In the genomic region with DNA sequence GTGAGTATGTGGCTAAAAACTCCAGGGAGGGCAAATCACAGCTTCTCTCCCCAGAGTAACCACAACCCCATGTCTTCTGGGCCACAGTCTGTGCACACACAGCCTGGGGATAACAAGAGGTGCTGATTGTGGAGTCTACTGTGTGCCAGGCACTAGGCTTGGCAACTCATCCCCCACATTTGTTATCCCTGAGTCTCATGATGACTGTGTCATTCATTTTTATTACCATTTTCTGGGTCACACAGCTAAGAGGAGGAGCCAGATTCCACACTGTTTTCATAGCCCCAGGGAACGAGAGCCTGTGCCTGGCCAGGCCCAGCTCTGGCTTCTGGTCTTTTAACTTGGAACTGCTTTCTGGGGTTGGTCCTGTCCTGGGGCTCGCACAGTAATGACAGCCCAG, we compare ENCODE assay signal across 18 cellular contexts. TPM values are rescaled to one million over a fixed set of nuclear protein-coding genes. Genes with fewer than 3 reads are reported as not detected.
DNase-seq lines count a peak whose midpoint lies in the region; ATAC-seq and TF ChIP-seq lines count a peak whose summit lies in the region.
"Had no signal": no experiment of that assay in that cellular context is flagged by ENCODE, and none has a peak within 500 bp of the region (broad histone marks: within the 10 kb centered on the region; RNA-seq: fewer than 3 reads in every experiment).

No MANE protein-coding gene starts in this region.

- H3K27ac Mint-ChIP-seq in GM23338 = no peak overlapping the region
- H3K27ac Mint-ChIP-seq in mesothelial cell of epicardium = no peak overlapping the region
- H3K27ac Mint-ChIP-seq: stimulated activated memory B cell treated with anti-CD40 and anti-IgM and Interleukin-4, amounts not matched to agents 10 μg/mL and 1 μg/mL and 100 μg/mL, for 72 hours had no signal

- H3K9me3 ChIP-seq in MG63 (no peaks in the 10 kb centered on the region), tibial nerve (no peaks in the 10 kb centered on the region)
- H3K9me3 ChIP-seq: SJSA1 had no signal

- H3K27me3 ChIP-seq in MG63 (no peaks in the 10 kb centered on the region), GM23338 (ENCODE audit: insufficient read depth) (no peaks in the 10 kb centered on the region), tibial nerve (no peaks in the 10 kb centered on the region)
- H3K27me3 ChIP-seq: dorsolateral prefrontal cortex, SJSA1 had no signal

- H3K9me2 ChIP-seq in GM23338 (ENCODE audit: insufficient read depth) = no peaks in the 10 kb centered on the region

- no peak for TF ChIP-seq CTCF in foreskin fibroblast (IDR thresholded peaks at IDR 0.05; ENCODE audit: low read depth, low read length)
- no peak for TF ChIP-seq CTCF in GM23338 (conservative IDR thresholded peaks at IDR 0.05; ENCODE audit: low read depth in 2 of 2)
- no peak for TF ChIP-seq CTCF in tibial nerve (IDR thresholded peaks at IDR 0.05)
- no peak for TF ChIP-seq CTCF in mesothelial cell of epicardium (IDR thresholded peaks at IDR 0.05; ENCODE audit: unreplicated experiment)

- no peaks in the 10 kb centered on the region for H3K4me1 ChIP-seq in GM23338 (ENCODE audit: insufficient read depth)
- no peaks in the 10 kb centered on the region for H3K4me1 ChIP-seq in tibial nerve
- H3K4me1 ChIP-seq: SJSA1 had no signal

- no peak overlapping the region for H2AFZ ChIP-seq in GM23338

- TF ChIP-seq EP300 in tibial nerve (IDR thresholded peaks at IDR 0.05) = no peak

- DNase-seq in Daoy (ENCODE audit: low read depth) (peak; percentile 44), MG63 (peak; percentile 49), foreskin fibroblast (peak; percentile 59 to 85), renal cortical epithelial cell (ENCODE audit: low read depth) (peak; percentile 81), GM23338 (ENCODE audit: low spot score) (no peak), pons (ENCODE audit: low spot score) (no peak), tibial nerve (ENCODE audit: low spot score in 2 of 2) (no peak), mesothelial cell of epicardium (ENCODE audit: low spot score in 2 of 2, unreplicated experiment in 2 of 2) (no peak)
- DNase-seq: activated CD8-positive, alpha-beta memory T cell treated with anti-CD3 and anti-CD28 coated beads, Interleukin-2, amount 50 U/mL, for 48 hours; dorsolateral prefrontal cortex; mesendoderm; NCI-H1694; posterior cingulate gyrus; stimulated activated CD4-positive, alpha-beta T cell treated with anti-CD3 and anti-CD28 coated beads, Interleukin-2, amount 100 ng/mL, for 48 hours had no signal

- H3K4me3 ChIP-seq in MG63 (no peak overlapping the region), foreskin fibroblast (ENCODE audit: low read depth in 1 of 2, low read length in 2 of 2) (no peak overlapping the region), GM23338 (no peak overlapping the region), tibial nerve (no peak overlapping the region)
- H3K4me3 ChIP-seq: dorsolateral prefrontal cortex, SJSA1 had no signal

- H3K36me3 Mint-ChIP-seq in GM23338 (ENCODE audit: low read depth) = no peaks in the 10 kb centered on the region; the same call in 2 of the 3 replicates
- no peaks in the 10 kb centered on the region for H3K36me3 Mint-ChIP-seq in mesothelial cell of epicardium
- H3K36me3 Mint-ChIP-seq: stimulated activated memory B cell treated with anti-CD40 and anti-IgM and Interleukin-4, amounts not matched to agents 10 μg/mL and 1 μg/mL and 100 μg/mL, for 72 hours had no signal

- H3K79me2 ChIP-seq in GM23338 (replicated peaks; ENCODE audit: insufficient read depth) = no peaks in the 10 kb centered on the region

- no peak overlapping the region for H3K4me2 ChIP-seq in GM23338

- H3K27ac ChIP-seq in GM23338 (ENCODE audit: low read depth) (no peak overlapping the region), tibial nerve (no peak overlapping the region)
- H3K27ac ChIP-seq: C4-2B, dorsolateral prefrontal cortex, SJSA1, VCaP had no signal

- H3K4me3 Mint-ChIP-seq in GM23338 (no peak overlapping the region), mesothelial cell of epicardium (no peak overlapping the region)
- H3K4me3 Mint-ChIP-seq: stimulated activated memory B cell treated with anti-CD40 and anti-IgM and Interleukin-4, amounts not matched to agents 10 μg/mL and 1 μg/mL and 100 μg/mL, for 72 hours had no signal

- 18 to 67% methylated on average over 1 to 2 of the region's 2 CpGs for WGBS in tibial nerve, 2 donors

- no peak for ATAC-seq in GM23338
- ATAC-seq: stimulated activated memory B cell treated with anti-CD40 and anti-IgM and Interleukin-4, amounts not matched to agents 10 μg/mL and 1 μg/mL and 100 μg/mL, for 72 hours had no signal

- no peak for TF ChIP-seq POLR2A in tibial nerve (IDR thresholded peaks at IDR 0.05)

- H3K9me3 Mint-ChIP-seq in GM23338 = no peaks in the 10 kb centered on the region
- H3K9me3 Mint-ChIP-seq in mesothelial cell of epicardium = no peaks in the 10 kb centered on the region
- H3K9me3 Mint-ChIP-seq: stimulated activated memory B cell treated with anti-CD40 and anti-IgM and Interleukin-4, amounts not matched to agents 10 μg/mL and 1 μg/mL and 100 μg/mL, for 72 hours had no signal

- no peaks in the 10 kb centered on the region for H3K36me3 ChIP-seq in MG63
- H3K36me3 ChIP-seq in GM23338 (ENCODE audit: insufficient read depth) = no peaks in the 10 kb centered on the region
- peaks cover 0 to 6% (median 0%) of the 10 kb centered on the region in 3 donors for H3K36me3 ChIP-seq in tibial nerve
- H3K36me3 ChIP-seq: SJSA1 had no signal

- H3F3A ChIP-seq in GM23338 (replicated peaks; ENCODE audit: low read depth) = no peaks in the 10 kb centered on the region

- 0 out of 2 replicates have a peak, but pooled peaks cover 3% of the 10 kb centered on the region for H4K20me1 ChIP-seq in GM23338 (replicated peaks; ENCODE audit: insufficient read depth)

- H3K4me1 Mint-ChIP-seq in GM23338 = peaks cover 6% of the 10 kb centered on the region; the same call in 2 of the 3 replicates
- peaks cover 19% of the 10 kb centered on the region for H3K4me1 Mint-ChIP-seq in mesothelial cell of epicardium
- H3K4me1 Mint-ChIP-seq: stimulated activated memory B cell treated with anti-CD40 and anti-IgM and Interleukin-4, amounts not matched to agents 10 μg/mL and 1 μg/mL and 100 μg/mL, for 72 hours had no signal

- H3K27me3 Mint-ChIP-seq in GM23338 (ENCODE audit: insufficient read depth, low read depth, poor library complexity) = no peaks in the 10 kb centered on the region
- H3K27me3 Mint-ChIP-seq in mesothelial cell of epicardium (ENCODE audit: low read depth) = no peaks in the 10 kb centered on the region

TF ChIP-seq in GM23338, 12 proteins besides CTCF, POLR2A, EP300 and RAD21 (continues in another document):
- no peak for TF ChIP-seq CREB1 (CRISPR knock-in tag; IDR thresholded peaks at IDR 0.05; ENCODE audit: low read depth)
- TF ChIP-seq EZH2 (IDR thresholded peaks at IDR 0.05; ENCODE audit: low read depth, unreplicated experiment) = no peak
- TF ChIP-seq, protein P1, sequence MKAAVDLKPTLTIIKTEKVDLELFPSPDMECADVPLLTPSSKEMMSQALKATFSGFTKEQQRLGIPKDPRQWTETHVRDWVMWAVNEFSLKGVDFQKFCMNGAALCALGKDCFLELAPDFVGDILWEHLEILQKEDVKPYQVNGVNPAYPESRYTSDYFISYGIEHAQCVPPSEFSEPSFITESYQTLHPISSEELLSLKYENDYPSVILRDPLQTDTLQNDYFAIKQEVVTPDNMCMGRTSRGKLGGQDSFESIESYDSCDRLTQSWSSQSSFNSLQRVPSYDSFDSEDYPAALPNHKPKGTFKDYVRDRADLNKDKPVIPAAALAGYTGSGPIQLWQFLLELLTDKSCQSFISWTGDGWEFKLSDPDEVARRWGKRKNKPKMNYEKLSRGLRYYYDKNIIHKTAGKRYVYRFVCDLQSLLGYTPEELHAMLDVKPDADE (IDR thresholded peaks at IDR 0.05) = no peak
- TF ChIP-seq STAT1 (IDR thresholded peaks at IDR 0.05; ENCODE audit: unreplicated experiment) = no peak
- no peak for TF ChIP-seq JUNB (IDR thresholded peaks at IDR 0.05; ENCODE audit: unreplicated experiment)
- TF ChIP-seq ZNF331 (CRISPR knock-in tag; IDR thresholded peaks at IDR 0.05; ENCODE audit: low read depth) = no peak
- TF ChIP-seq ZNF114 (CRISPR knock-in tag; IDR thresholded peaks at IDR 0.05) = no peak

RNA-seq across cellular contexts. Expression of a gene that starts 34.5 kb away (rescaled TPM):
- 0.34 and 0.68 TPM in 2 replicates for total RNA-seq in Daoy (2014; rRNA removed; shearing (Covaris generic))
- 0.23 and 0.89 TPM in 2 replicates for total RNA-seq in MG63 (2014; rRNA removed; shearing (Covaris generic); ENCODE audit: low replicate concordance)
- 1.2 and 2.3 TPM in 2 replicates for total RNA-seq in renal cortical epithelial cell
- 7.4 and 8.2 TPM in 2 replicates for total RNA-seq in GM23338 (2014; rRNA removed; shearing (Covaris generic))
- 3.5 TPM in 2 replicates for polyA plus RNA-seq in GM23338 (2016; fragmentation: Nextera tagmentation; extraction: Ambion mirVana)
- total RNA-seq in tibial nerve = 1 to 10 TPM; 6.9 to 9.4 (median 7.6) TPM
- total RNA-seq in mesothelial cell of epicardium = 5.9 to 6.9 TPM (median 6.8 TPM) in 3 replicates

Comparison
In these comparisons a context has a peak if more than half of its experiments do, and no peak if none do; other contexts are left out.
1. DNase-seq: peak in Daoy (single experiment), MG63 (single experiment), foreskin fibroblast (2 of 2) and renal cortical epithelial cell (single experiment); none in GM23338 (single experiment), pons (single experiment), tibial nerve (0 of 2) and mesothelial cell of epicardium (0 of 2).